Comparison of ENCODE assay signal across 31 cellular contexts in genomic region chr18:5772271-5772670, GRCh38.
A peak's percentile ranks its signal among the peaks of the same experiment; 100 is the strongest.
DNase-seq lines count a peak whose midpoint lies in the region; ATAC-seq, FAIRE-seq and TF ChIP-seq lines count a peak whose summit lies in the region.
"Had no signal": no experiment of that assay in that cellular context is flagged by ENCODE, and none has a peak within 500 bp of the region (broad histone marks: within the 10 kb centered on the region; RNA-seq: fewer than 3 reads in every experiment).

No MANE protein-coding gene starts in this region.

- H3K4me2 ChIP-seq in hepatocyte (peak overlapping the region; percentile 66), PC-9 (no peak overlapping the region)
- H3K4me2 ChIP-seq: A549 had no signal

- peak; percentile 31 for DNase-seq in AG09319 (ENCODE audit: extremely low read depth, low read depth)
- peak; percentile 40 for DNase-seq in adipocyte (ENCODE audit: low read depth)
- DNase-seq in hepatocyte (ENCODE audit: low spot score) = peak; percentile 19
- DNase-seq in sciatic nerve (ENCODE audit: low spot score) = no peak
- DNase-seq in pancreas = no peak
- no peak for DNase-seq in PC-9
- DNase-seq: activated CD4-positive, alpha-beta T cell treated with anti-CD3 and anti-CD28 coated beads for 36 hours; activated CD8-positive, alpha-beta T cell treated with anti-CD3 and anti-CD28 coated beads for 36 hours; activated naive CD4-positive, alpha-beta T cell treated with anti-CD3 and anti-CD28 coated beads, Interleukin-2, amount 50 U/mL, for 16 hours; amniotic stem cell; C1 segment of cervical spinal cord; COR-L47; NCI-H146; NCI-H2107; NCI-H446; NCI-H748 treated with DMSO at 0.1 percent for 48 hours; occipital lobe; Peyer's patch; psoas muscle; SIG-M5; substantia nigra; upper lobe of left lung had no signal

- H3K79me2 ChIP-seq in hepatocyte (no peaks in the 10 kb centered on the region), PC-9 (ENCODE audit: low read depth) (no peaks in the 10 kb centered on the region)

- ATAC-seq in sciatic nerve (peak; percentile 67), pancreas (no peak), HG03571 (IDR thresholded peaks at IDR 0.05; ENCODE audit: unreplicated experiment) (no peak), HG02798 (IDR thresholded peaks at IDR 0.05; ENCODE audit: poor library complexity, unreplicated experiment) (no peak)
- ATAC-seq: A549; activated CD4-positive, alpha-beta T cell treated with anti-CD3 and anti-CD28 coated beads for 36 hours; activated CD8-positive, alpha-beta T cell treated with anti-CD3 and anti-CD28 coated beads for 36 hours; HCT116; natural killer cell treated with Interleukin-12 subunit alpha and Interleukin-12 subunit beta and Interleukin-15 and Interleukin-18, amount 100 ng/mL, for 72 hours; psoas muscle; stimulated activated memory B cell treated with anti-CD40 and anti-IgM and Interleukin-4, amounts not matched to agents 10 μg/mL and 1 μg/mL and 100 μg/mL, for 72 hours had no signal

- H3K27me3 ChIP-seq in adipocyte (replicated peaks; ENCODE audit: control insufficient read depth, insufficient read depth, low read length) = peaks cover 24% of the 10 kb centered on the region
- no peaks in the 10 kb centered on the region for H3K27me3 ChIP-seq in hepatocyte
- no peaks in the 10 kb centered on the region for H3K27me3 ChIP-seq in pancreas
- H3K27me3 ChIP-seq in PC-9 (ENCODE audit: insufficient read depth, low read depth) = peaks cover 4% of the 10 kb centered on the region; the same call in 1 of the 2 replicates
- H3K27me3 ChIP-seq: Peyer's patch, upper lobe of left lung had no signal

- H3K36me3 ChIP-seq in adipocyte (ENCODE audit: control insufficient read depth, insufficient read depth, low read length, severe bottlenecking) (no peaks in the 10 kb centered on the region), hepatocyte (replicated peaks; ENCODE audit: insufficient read depth, low read depth) (no peaks in the 10 kb centered on the region), pancreas (no peaks in the 10 kb centered on the region), PC-9 (ENCODE audit: low read depth) (no peaks in the 10 kb centered on the region)
- H3K36me3 ChIP-seq: breast epithelium, Peyer's patch, upper lobe of left lung had no signal

- no TSS peak for BruUV-seq in PC-9 (replicated peaks; lab: Mats Ljungman, UMichigan)

- H3K27ac ChIP-seq in hepatocyte (peak overlapping the region; percentile 8), pancreas (no peak overlapping the region), PC-9 (no peak overlapping the region)
- H3K27ac ChIP-seq: A549, Peyer's patch, psoas muscle, upper lobe of left lung had no signal

- POLR2A ChIA-PET in PC-9 (lab: Charles Lee; ENCODE audit: unreplicated experiment) = no interaction called here

- CTCF ChIA-PET in PC-9 (lab: Charles Lee) = no interaction called here

- H3K9me2 ChIP-seq in hepatocyte (replicated peaks; ENCODE audit: insufficient read depth) (no peaks in the 10 kb centered on the region), PC-9 (ENCODE audit: insufficient read depth) (no peaks in the 10 kb centered on the region)

- H2AFZ ChIP-seq in hepatocyte = no peak overlapping the region
- H2AFZ ChIP-seq in PC-9 = no peak overlapping the region

- FAIRE-seq in pancreas (lab: Jason Lieb, UNC) = no peak
- FAIRE-seq: A549, GM12892, keratinocyte had no signal

- H4K20me1 ChIP-seq in hepatocyte (ENCODE audit: insufficient read depth, poor library complexity, severe bottlenecking) (no peaks in the 10 kb centered on the region), PC-9 (ENCODE audit: insufficient read depth) (no peaks in the 10 kb centered on the region)

- peaks cover 4% of the 10 kb centered on the region for H3K4me1 ChIP-seq in adipocyte (ENCODE audit: control insufficient read depth, insufficient read depth, low read length)
- peaks cover 5% of the 10 kb centered on the region for H3K4me1 ChIP-seq in hepatocyte (ENCODE audit: insufficient read depth)
- H3K4me1 ChIP-seq in pancreas = no peaks in the 10 kb centered on the region
- no peaks in the 10 kb centered on the region for H3K4me1 ChIP-seq in PC-9 (replicated peaks; ENCODE audit: insufficient read depth)
- H3K4me1 ChIP-seq: A549, breast epithelium, Peyer's patch, psoas muscle, upper lobe of left lung had no signal

- H3F3A ChIP-seq in PC-9 (ENCODE audit: insufficient read depth, low read depth) = no peaks in the 10 kb centered on the region

- H3K4me3 ChIP-seq in adipocyte (ENCODE audit: low read length) (no peak overlapping the region), hepatocyte (no peak overlapping the region), pancreas (no peak overlapping the region), PC-9 (no peak overlapping the region)
- H3K4me3 ChIP-seq: A549, Peyer's patch, psoas muscle had no signal

- 34% methylated on average over 5 of the region's 5 CpGs for WGBS in hepatocyte (ENCODE audit: low lambda C conversion rate, missing lambda C conversion rate)
- 19 to 21% methylated on average over 5 of the region's 5 CpGs for WGBS in pancreas, 2 donors

- intact Hi-C loops in sciatic nerve (cut with DNase I) (no loop called here), pancreas (cut with DNase I) (no loop called here), PC-9 (cut with micrococcal nuclease; ENCODE audit: unreplicated experiment) (no loop called here)

- no peak for TF ChIP-seq CTCF in AG09319 (IDR thresholded peaks at IDR 0.05; ENCODE audit: low read depth, low read length)
- TF ChIP-seq CTCF in hepatocyte (IDR thresholded peaks at IDR 0.05; ENCODE audit: poor library complexity) = no peak
- TF ChIP-seq CTCF in pancreas (IDR thresholded peaks at IDR 0.05) = no peak
- no peak for TF ChIP-seq CTCF in PC-9 (conservative IDR thresholded peaks at IDR 0.05)

- peaks cover 4% of the 10 kb centered on the region for H3K9me3 ChIP-seq in adipocyte (ENCODE audit: control insufficient read depth, low read length)
- H3K9me3 ChIP-seq in hepatocyte (ENCODE audit: low read depth) = no peaks in the 10 kb centered on the region
- H3K9me3 ChIP-seq in pancreas = no peaks in the 10 kb centered on the region
- H3K9me3 ChIP-seq in PC-9 (ENCODE audit: insufficient read depth, low read depth) = no peaks in the 10 kb centered on the region
- H3K9me3 ChIP-seq: A549, breast epithelium, Peyer's patch, psoas muscle, upper lobe of left lung had no signal

- H3K9ac ChIP-seq in adipocyte (ENCODE audit: low read length) = no peak overlapping the region

Comparison
In these comparisons a context has a peak if more than half of its experiments do, and no peak if none do; other contexts are left out.
1. DNase-seq: peak in AG09319 (single experiment), adipocyte (single experiment) and hepatocyte (single experiment); none in sciatic nerve (single experiment), pancreas (0 of 6) and PC-9 (0 of 2).